8 cellular contexts compared by ENCODE assay signal in the genomic region with DNA sequence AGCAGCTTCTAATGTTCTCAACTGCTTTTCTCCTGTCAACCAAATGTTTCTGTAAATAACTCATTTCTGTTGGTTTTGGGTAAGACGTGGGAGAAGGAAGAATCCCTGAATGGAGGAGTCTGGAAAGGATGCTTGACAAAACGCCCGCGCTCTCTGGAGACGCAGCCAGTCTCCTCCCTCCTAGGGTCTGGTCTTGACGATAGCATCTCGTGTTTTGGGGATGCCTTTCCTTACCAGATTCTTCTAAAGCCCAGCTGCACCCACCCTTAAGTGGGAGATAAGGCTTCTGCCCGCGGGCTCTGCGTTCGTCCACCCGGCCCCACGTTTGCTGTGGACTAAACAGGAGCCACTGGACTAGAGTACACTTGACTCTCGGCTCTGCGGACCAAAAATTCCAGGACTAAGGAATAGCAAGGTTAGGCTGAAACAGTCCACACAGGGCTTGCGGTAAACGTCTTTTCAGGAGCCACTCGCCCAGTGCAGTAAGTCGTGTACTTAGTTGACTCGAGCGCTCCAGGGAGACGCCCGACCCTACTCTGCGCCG. TPM values are rescaled to one million over a fixed set of nuclear protein-coding genes. Genes with fewer than 3 reads are reported as not detected.
A peak's percentile ranks its signal among the peaks of the same experiment; 100 is the strongest.
DNase-seq lines count a peak whose midpoint lies in the region; ATAC-seq and TF ChIP-seq lines count a peak whose summit lies in the region.

No MANE protein-coding gene starts in this region.

- H3K4me1 ChIP-seq in RWPE2 (ENCODE audit: insufficient read depth, poor library complexity, severe bottlenecking) = peaks cover 6% of the 10 kb centered on the region

- DNase-seq in AG20443 (ENCODE audit: low spot score) (peak; percentile 51), RWPE2 (ENCODE audit: low spot score) (no peak), epithelial cell of prostate (ENCODE audit: low read depth, low spot score) (no peak), myocyte (ENCODE audit: low read depth) (peak; percentile 42), NCI-H1417 treated with DMSO at 0.1 percent for 48 hours (lab: John Stamatoyannopoulos, UW) (no peak), NCI-H1930 (lab: John Stamatoyannopoulos, UW) (no peak)
- DNase-seq in central memory CD4-positive, alpha-beta T cell = no peak

- H3K27me3 ChIP-seq in RWPE2 (ENCODE audit: insufficient read depth, poor library complexity, severe bottlenecking) = no peaks in the 10 kb centered on the region

- H3K36me3 ChIP-seq in RWPE2 (ENCODE audit: low read depth) = peaks cover 29% of the 10 kb centered on the region

- H3K27ac ChIP-seq in RWPE2 (ENCODE audit: poor library complexity, severe bottlenecking) (peak overlapping the region; percentile 42), epithelial cell of prostate (peak overlapping the region; percentile 70)

- TF ChIP-seq CTCF in RWPE2 (IDR thresholded peaks at IDR 0.05; ENCODE audit: poor library complexity, severe bottlenecking) = no peak

- no peaks in the 10 kb centered on the region for H3K9me3 ChIP-seq in RWPE2 (ENCODE audit: severe bottlenecking)

- H3K4me3 ChIP-seq in RWPE2 (ENCODE audit: severe bottlenecking) = peak overlapping the region; percentile 52

- ATAC-seq in RWPE2 (ENCODE audit: low read depth) = peak; percentile 45
- no peak for ATAC-seq in GM21528 (IDR thresholded peaks at IDR 0.05; ENCODE audit: low FRiP score, unreplicated experiment)

RNA-seq across cellular contexts. Expression of a gene that starts 0.5 kb away (rescaled TPM):
- total RNA-seq in myocyte = 142 and 156 TPM in 2 replicates
- polyA plus RNA-seq in myocyte (2012) = 157 TPM

Comparison
In these comparisons a context has a peak if more than half of its experiments do, and no peak if none do; other contexts are left out.
1. DNase-seq: peak in AG20443 (single experiment) and myocyte (single experiment); none in RWPE2 (single experiment), epithelial cell of prostate (single experiment), NCI-H1417 treated with DMSO at 0.1 percent for 48 hours (single experiment), NCI-H1930 (0 of 2) and central memory CD4-positive, alpha-beta T cell (single experiment).